In the genomic region with DNA sequence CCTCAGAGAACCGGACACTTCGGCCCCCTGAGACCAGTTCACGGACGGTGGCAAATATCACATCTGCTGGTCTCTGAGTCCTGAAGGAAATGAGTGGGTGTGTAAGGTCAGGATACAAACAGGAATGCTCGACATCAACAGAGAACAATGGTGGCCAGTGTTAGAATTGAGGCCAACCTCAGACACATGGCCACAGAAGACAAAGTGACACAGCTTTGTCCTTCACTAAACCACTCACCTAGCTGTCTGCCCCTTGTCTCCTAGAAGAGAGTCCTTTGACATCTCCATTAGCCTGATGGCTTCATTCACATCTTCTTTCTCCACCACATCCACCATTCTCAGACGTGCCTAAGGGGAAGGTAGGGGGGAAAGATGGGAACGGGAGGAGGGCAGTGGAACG, we compare ENCODE assay signal across 8 cellular contexts. TPM values are rescaled to one million over a fixed set of nuclear protein-coding genes. Genes with fewer than 3 reads are reported as not detected.
DNase-seq lines count a peak whose midpoint lies in the region; ATAC-seq, FAIRE-seq and TF ChIP-seq lines count a peak whose summit lies in the region.
"Had no signal": no experiment of that assay in that cellular context is flagged by ENCODE, and none has a peak within 500 bp of the region (broad histone marks: within the 10 kb centered on the region; RNA-seq: fewer than 3 reads in every experiment).

No MANE protein-coding gene starts in this region.

- WGBS in GM12878 (ENCODE audit: insufficient coverage, insufficient replicate concordance, low lambda C conversion rate, missing lambda C conversion rate), result 71% methylated on average over 8 of the region's 8 CpGs

- H3K4me3 ChIP-seq in GM12878, result no peak overlapping the region

- H3K9me3 Mint-ChIP-seq in natural killer cell treated with Interleukin-12 subunit alpha and Interleukin-12 subunit beta and Interleukin-15 and Interleukin-18, amount 100 ng/mL, for 72 hours, result no peaks in the 10 kb centered on the region
- H3K9me3 Mint-ChIP-seq: activated CD4-positive, alpha-beta T cell treated with anti-CD3 and anti-CD28 coated beads, Interleukin-2, amount 10 ng/mL, durations not matched to agents 7 days and 5 days had no signal

- no peak overlapping the region for H3K27ac ChIP-seq in GM12878 (ENCODE audit: control insufficient read depth, insufficient read depth)

- H3K9me3 ChIP-seq in GM12878 (replicated peaks; ENCODE audit: control insufficient read depth, insufficient read depth, low read length), result no peaks in the 10 kb centered on the region

- FAIRE-seq in GM12878 (lab: Jason Lieb, UNC), result no peak

- DNase-seq in G401 (ENCODE audit: low spot score) (peak; percentile 14), GM12878 (ENCODE audit: low read depth, low spot score) (no peak)
- no peak for DNase-seq in natural killer cell treated with Interleukin-12 subunit alpha and Interleukin-12 subunit beta and Interleukin-15 and Interleukin-18, amount 100 ng/mL, for 72 hours (ENCODE audit: low spot score)
- DNase-seq: activated CD4-positive, alpha-beta T cell treated with anti-CD3 and anti-CD28 coated beads, Interleukin-2, amount 10 ng/mL, durations not matched to agents 7 days and 5 days; effector memory CD4-positive, alpha-beta T cell; hypothalamus had no signal

- H3K4me2 ChIP-seq in GM12878 (ENCODE audit: control insufficient read depth, insufficient read depth), result no peak overlapping the region

- SMC1A ChIA-PET in GM12878 (lab: Charles Lee; ENCODE audit: uncharacterized antibody, unreplicated experiment), result no interaction called here

- no peaks in the 10 kb centered on the region for H3K27me3 Mint-ChIP-seq in natural killer cell treated with Interleukin-12 subunit alpha and Interleukin-12 subunit beta and Interleukin-15 and Interleukin-18, amount 100 ng/mL, for 72 hours
- H3K27me3 Mint-ChIP-seq: activated CD4-positive, alpha-beta T cell treated with anti-CD3 and anti-CD28 coated beads, Interleukin-2, amount 10 ng/mL, durations not matched to agents 7 days and 5 days had no signal

- H3K27me3 ChIP-seq in GM12878 (replicated peaks in 1 of 2; ENCODE audit: control insufficient read depth in 2 of 2, insufficient read depth in 2 of 2, low read length in 1 of 2), result no peaks in the 10 kb centered on the region

- peaks cover 26% of the 10 kb centered on the region for H3K36me3 Mint-ChIP-seq in natural killer cell treated with Interleukin-12 subunit alpha and Interleukin-12 subunit beta and Interleukin-15 and Interleukin-18, amount 100 ng/mL, for 72 hours

- intact Hi-C loops in GM12878 (cut with micrococcal nuclease; ENCODE audit: unreplicated experiment), result no loop called here

- peaks cover 5% of the 10 kb centered on the region for H3K4me1 ChIP-seq in GM12878 (ENCODE audit: control insufficient read depth, insufficient read depth, low read length)

- peaks cover 3% of the 10 kb centered on the region; the same call in 1 of the 2 replicates for H4K20me1 ChIP-seq in GM12878 (ENCODE audit: control insufficient read depth, insufficient read depth)

- RAD21 ChIA-PET in GM12878 (lab: Charles Lee; ENCODE audit: unreplicated experiment), result no interaction called here

- ATAC-seq in GM12878 (no peak), HG02840 (IDR thresholded peaks at IDR 0.05; ENCODE audit: low FRiP score, unreplicated experiment) (no peak)
- no peak for ATAC-seq in natural killer cell treated with Interleukin-12 subunit alpha and Interleukin-12 subunit beta and Interleukin-15 and Interleukin-18, amount 100 ng/mL, for 72 hours
- ATAC-seq: Right ventricle myocardium inferior had no signal

- in situ Hi-C loops in G401 (cut with HindIII; ENCODE audit: low sequenced_read_pairs), result no loop called here
- in situ Hi-C loops in GM12878 (cut with MboI), result no loop called here

- BruUV-seq in GM12878 (replicated peaks; lab: Mats Ljungman, UMichigan), result TSS peak; percentile 50

- no peak for TF ChIP-seq CTCF in GM12878 (IDR thresholded peaks at IDR 0.05 in 2 of 3, conservative IDR thresholded peaks at IDR 0.05 in 1 of 3; ENCODE audit: control insufficient read depth in 2 of 3, extremely low read depth in 1 of 3, insufficient read depth in 1 of 3, low read depth in 3 of 3, low read length in 3 of 3)

- TF ChIP-seq EP300 in GM12878 (IDR thresholded peaks at IDR 0.05; ENCODE audit: borderline replicate concordance in 1 of 2, control insufficient read depth in 1 of 2, low read depth in 2 of 2, low read length in 2 of 2), result no peak

- no peak overlapping the region for H3K4me3 Mint-ChIP-seq in natural killer cell treated with Interleukin-12 subunit alpha and Interleukin-12 subunit beta and Interleukin-15 and Interleukin-18, amount 100 ng/mL, for 72 hours
- H3K4me3 Mint-ChIP-seq: activated CD4-positive, alpha-beta T cell treated with anti-CD3 and anti-CD28 coated beads, Interleukin-2, amount 10 ng/mL, durations not matched to agents 7 days and 5 days had no signal

- peaks cover 41 to 53% of the 10 kb centered on the region in 2 experiments for H3K36me3 ChIP-seq in GM12878 (ENCODE audit: control insufficient read depth in 2 of 2, insufficient read depth in 2 of 2, low read length in 1 of 2)

- H3K79me2 ChIP-seq in GM12878 (ENCODE audit: control insufficient read depth, insufficient read depth, low read length), result peaks cover 10% of the 10 kb centered on the region

- no peak overlapping the region for H3K27ac Mint-ChIP-seq in natural killer cell treated with Interleukin-12 subunit alpha and Interleukin-12 subunit beta and Interleukin-15 and Interleukin-18, amount 100 ng/mL, for 72 hours
- H3K27ac Mint-ChIP-seq: activated CD4-positive, alpha-beta T cell treated with anti-CD3 and anti-CD28 coated beads, Interleukin-2, amount 10 ng/mL, durations not matched to agents 7 days and 5 days had no signal

- H3K9ac ChIP-seq in GM12878 (ENCODE audit: control insufficient read depth, insufficient read depth, low read length), result no peak overlapping the region

- TF ChIP-seq POLR2A in GM12878 (IDR thresholded peaks at IDR 0.05; ENCODE audit: low read depth, low read length), result no peak; the same call in 1 of the 2 replicates

- CTCF ChIA-PET in GM12878 (lab: Yijun Ruan, JAX), result no interaction called here

- TF ChIP-seq RAD21 in GM12878 (IDR thresholded peaks at IDR 0.05; ENCODE audit: insufficient read depth, low read depth, low read length), result no peak

- H3K4me1 Mint-ChIP-seq in natural killer cell treated with Interleukin-12 subunit alpha and Interleukin-12 subunit beta and Interleukin-15 and Interleukin-18, amount 100 ng/mL, for 72 hours (ENCODE audit: low read depth in 2 of 2), result peaks cover 16 to 36% of the 10 kb centered on the region in 2 donors

- no peak overlapping the region for H2AFZ ChIP-seq in GM12878 (ENCODE audit: control insufficient read depth, low read depth, low read length)

- POLR2A ChIA-PET in GM12878 (lab: Charles Lee), result no interaction called here

RNA-seq across cellular contexts. Expression of gene COPS6, which starts 4.3 kb away (rescaled TPM):
- total RNA-seq in G401 (2014; rRNA removed; shearing (Covaris generic)), result 100 and 151 TPM in 2 replicates
- total RNA-seq in GM12878 (2013; cell fraction: nucleolus; rRNA removed), result 26.7 and 29.6 TPM in 2 replicates
- total RNA-seq in GM12878 (2014; rRNA removed) (40.2 and 43.4 TPM in 2 replicates), GM12878 (2014; rRNA removed; fragmentation: Illumina TruSeq; extraction: Trizol) (28.5 and 28.6 TPM in 2 replicates), GM12878 (2021) (75.2 and 79.6 TPM in 2 replicates)
- polyA plus RNA-seq in GM12878 (2011; ENCODE audit: low read depth), result 42.7 TPM
- polyA plus RNA-seq in GM12878 (2011; rRNA removed) (58.5 and 81.8 TPM in 2 replicates), GM12878 (2014; fragmentation: Illumina TruSeq; extraction: Trizol) (81.1 and 84.8 TPM in 2 replicates), GM12878 (2014; fragmentation: Nextera tagmentation; extraction: Ambion mirVana) (100 to 1,000 TPM in 1 of 2 experiments, 10 to 100 TPM in 1; 64.1 to 108 TPM), GM12878 (2014; rRNA removed) (97.3 and 99.4 TPM in 2 replicates), GM12878 (2016; fragmentation: Nextera tagmentation; extraction: Ambion mirVana) (100 to 1,000 TPM; 152 to 182 TPM)
- 84.5 and 92.5 TPM in 2 replicates for polyA plus RNA-seq in GM12878 (2011; cell fraction: cytosol; rRNA removed)
- 49.2 and 63.0 TPM in 2 replicates for polyA plus RNA-seq in GM12878 (2011; cell fraction: nucleus; rRNA removed)
- polyA plus RNA-seq in GM12878 (2012), result 68.5 and 77.8 TPM in 2 replicates
- polyA minus RNA-seq in GM12878 (2011; rRNA and poly(A)+ RNA removed), result 73.9 and 92.2 TPM in 2 replicates
- polyA minus RNA-seq in GM12878 (2011; cell fraction: cytosol; rRNA and poly(A)+ RNA removed), result 27.1 and 30.9 TPM in 2 replicates
- 19.5 and 29.9 TPM in 2 replicates for polyA minus RNA-seq in GM12878 (2011; cell fraction: nucleus; rRNA and poly(A)+ RNA removed)
- total RNA-seq in natural killer cell treated with Interleukin-12 subunit alpha and Interleukin-12 subunit beta and Interleukin-15 and Interleukin-18, amount 100 ng/mL, for 72 hours, result 10 to 100 TPM; 81.8 to 88.8 TPM

RNA-seq across cellular contexts. Expression of gene MCM7, which starts 8.1 kb away (rescaled TPM):
- 356 and 361 TPM in 2 replicates for total RNA-seq in G401 (2014; rRNA removed; shearing (Covaris generic))
- total RNA-seq in GM12878 (2013; cell fraction: nucleolus; rRNA removed), result 110 and 116 TPM in 2 replicates
- total RNA-seq in GM12878 (2014; rRNA removed), result 305 and 354 TPM in 2 replicates
- 165 and 183 TPM in 2 replicates for total RNA-seq in GM12878 (2014; rRNA removed; fragmentation: Illumina TruSeq; extraction: Trizol)
- 292 and 310 TPM in 2 replicates for total RNA-seq in GM12878 (2021)
- polyA plus RNA-seq in GM12878 (2011; ENCODE audit: low read depth), result 92.6 TPM
- 124 and 210 TPM in 2 replicates for polyA plus RNA-seq in GM12878 (2011; rRNA removed)
- 206 and 336 TPM in 2 replicates for polyA plus RNA-seq in GM12878 (2011; cell fraction: cytosol; rRNA removed)
- polyA plus RNA-seq in GM12878 (2011; cell fraction: nucleus; rRNA removed), result 483 and 562 TPM in 2 replicates
- polyA plus RNA-seq in GM12878 (2012), result 130 and 155 TPM in 2 replicates
- polyA plus RNA-seq in GM12878 (2014; fragmentation: Illumina TruSeq; extraction: Trizol), result 136 and 196 TPM in 2 replicates
- 100 to 1,000 TPM; 227 to 234 TPM for polyA plus RNA-seq in GM12878 (2014; fragmentation: Nextera tagmentation; extraction: Ambion mirVana)
- 253 and 264 TPM in 2 replicates for polyA plus RNA-seq in GM12878 (2014; rRNA removed)
- 100 to 1,000 TPM; 349 to 383 TPM for polyA plus RNA-seq in GM12878 (2016; fragmentation: Nextera tagmentation; extraction: Ambion mirVana)
- polyA minus RNA-seq in GM12878 (2011; rRNA and poly(A)+ RNA removed), result 223 and 271 TPM in 2 replicates
- polyA minus RNA-seq in GM12878 (2011; cell fraction: cytosol; rRNA and poly(A)+ RNA removed), result 150 and 189 TPM in 2 replicates
- polyA minus RNA-seq in GM12878 (2011; cell fraction: nucleus; rRNA and poly(A)+ RNA removed), result 166 and 289 TPM in 2 replicates
- 100 to 1,000 TPM; 248 to 526 TPM for total RNA-seq in natural killer cell treated with Interleukin-12 subunit alpha and Interleukin-12 subunit beta and Interleukin-15 and Interleukin-18, amount 100 ng/mL, for 72 hours

RNA-seq across cellular contexts. Expression of gene AP4M1, which starts 8.4 kb away (rescaled TPM):
- total RNA-seq in G401 (2014; rRNA removed; shearing (Covaris generic)), result 19.7 and 34.3 TPM in 2 replicates
- 10.7 and 13.4 TPM in 2 replicates for total RNA-seq in GM12878 (2013; cell fraction: nucleolus; rRNA removed)
- 14.3 and 15.7 TPM in 2 replicates for total RNA-seq in GM12878 (2014; rRNA removed)
- total RNA-seq in GM12878 (2014; rRNA removed; fragmentation: Illumina TruSeq; extraction: Trizol), result 7.1 and 7.6 TPM in 2 replicates
- total RNA-seq in GM12878 (2021), result 12.9 and 13.6 TPM in 2 replicates
- polyA plus RNA-seq in GM12878 (2011; ENCODE audit: low read depth), result 3.6 TPM
- polyA plus RNA-seq in GM12878 (2011; rRNA removed), result 10.7 and 13.9 TPM in 2 replicates
- polyA plus RNA-seq in GM12878 (2011; cell fraction: cytosol; rRNA removed), result 9.6 and 13.1 TPM in 2 replicates
- 24.5 and 26.5 TPM in 2 replicates for polyA plus RNA-seq in GM12878 (2011; cell fraction: nucleus; rRNA removed)
- polyA plus RNA-seq in GM12878 (2012), result 7.6 and 10.3 TPM in 2 replicates
- polyA plus RNA-seq in GM12878 (2014; fragmentation: Illumina TruSeq; extraction: Trizol), result 7.7 and 12.5 TPM in 2 replicates
- polyA plus RNA-seq in GM12878 (2014; fragmentation: Nextera tagmentation; extraction: Ambion mirVana), result 1 to 10 TPM in 1 of 2 experiments, under 1 TPM in 1; 0.77 to 2.1 TPM
- 11.6 and 12.9 TPM in 2 replicates for polyA plus RNA-seq in GM12878 (2014; rRNA removed)
- polyA plus RNA-seq in GM12878 (2016; fragmentation: Nextera tagmentation; extraction: Ambion mirVana), result 10 to 100 TPM; 15.9 to 16.1 TPM
- polyA minus RNA-seq in GM12878 (2011; rRNA and poly(A)+ RNA removed), result 9.7 and 18.2 TPM in 2 replicates
- 3.6 and 6.0 TPM in 2 replicates for polyA minus RNA-seq in GM12878 (2011; cell fraction: cytosol; rRNA and poly(A)+ RNA removed)
- 7.5 and 10.2 TPM in 2 replicates for polyA minus RNA-seq in GM12878 (2011; cell fraction: nucleus; rRNA and poly(A)+ RNA removed)
- total RNA-seq in natural killer cell treated with Interleukin-12 subunit alpha and Interleukin-12 subunit beta and Interleukin-15 and Interleukin-18, amount 100 ng/mL, for 72 hours, result 10 to 100 TPM in 1 of 2 donors, 1 to 10 TPM in 1; 8.9 to 16.9 TPM

RNA-seq across cellular contexts. Expression of gene ZNF3, which starts 11.5 kb away (rescaled TPM):
- 29.9 and 38.7 TPM in 2 replicates for total RNA-seq in G401 (2014; rRNA removed; shearing (Covaris generic))
- total RNA-seq in GM12878 (2013; cell fraction: nucleolus; rRNA removed), result 65.5 and 73.9 TPM in 2 replicates
- total RNA-seq in GM12878 (2014; rRNA removed) (26.2 and 34.9 TPM in 2 replicates), GM12878 (2014; rRNA removed; fragmentation: Illumina TruSeq; extraction: Trizol) (34.9 and 36.0 TPM in 2 replicates), GM12878 (2021) (28.5 and 30.7 TPM in 2 replicates)
- 21.0 TPM for polyA plus RNA-seq in GM12878 (2011; ENCODE audit: low read depth)
- polyA plus RNA-seq in GM12878 (2011; rRNA removed) (31.1 and 32.1 TPM in 2 replicates), GM12878 (2014; fragmentation: Illumina TruSeq; extraction: Trizol) (37.4 and 48.6 TPM in 2 replicates), GM12878 (2014; fragmentation: Nextera tagmentation; extraction: Ambion mirVana) (10 to 100 TPM; 17.2 to 19.0 TPM), GM12878 (2014; rRNA removed) (22.6 and 27.3 TPM in 2 replicates), GM12878 (2016; fragmentation: Nextera tagmentation; extraction: Ambion mirVana) (10 to 100 TPM; 29.0 to 29.7 TPM)
- polyA plus RNA-seq in GM12878 (2011; cell fraction: cytosol; rRNA removed), result 22.5 and 23.4 TPM in 2 replicates
- 48.4 and 55.7 TPM in 2 replicates for polyA plus RNA-seq in GM12878 (2011; cell fraction: nucleus; rRNA removed)
- polyA plus RNA-seq in GM12878 (2012), result 18.6 and 26.6 TPM in 2 replicates
- 39.6 and 39.9 TPM in 2 replicates for polyA minus RNA-seq in GM12878 (2011; rRNA and poly(A)+ RNA removed)
- polyA minus RNA-seq in GM12878 (2011; cell fraction: cytosol; rRNA and poly(A)+ RNA removed), result 9.4 and 12.2 TPM in 2 replicates
- polyA minus RNA-seq in GM12878 (2011; cell fraction: nucleus; rRNA and poly(A)+ RNA removed), result 23.2 and 42.2 TPM in 2 replicates
- 10 to 100 TPM; 19.6 to 33.6 TPM for total RNA-seq in natural killer cell treated with Interleukin-12 subunit alpha and Interleukin-12 subunit beta and Interleukin-15 and Interleukin-18, amount 100 ng/mL, for 72 hours

RNA-seq across cellular contexts. Expression of gene TAF6, which starts 26.1 kb away (rescaled TPM):
- total RNA-seq in G401 (2014; rRNA removed; shearing (Covaris generic)), result 26.6 and 45.6 TPM in 2 replicates
- total RNA-seq in GM12878 (2013; cell fraction: nucleolus; rRNA removed), result 16.9 and 27.3 TPM in 2 replicates
- 16.8 and 18.1 TPM in 2 replicates for total RNA-seq in GM12878 (2014; rRNA removed)
- total RNA-seq in GM12878 (2014; rRNA removed; fragmentation: Illumina TruSeq; extraction: Trizol), result 8.5 and 9.3 TPM in 2 replicates
- total RNA-seq in GM12878 (2021), result 42.1 and 47.1 TPM in 2 replicates
- 10.1 TPM for polyA plus RNA-seq in GM12878 (2011; ENCODE audit: low read depth)
- polyA plus RNA-seq in GM12878 (2011; rRNA removed), result 2.5 and 6.0 TPM in 2 replicates
- 7.1 and 8.6 TPM in 2 replicates for polyA plus RNA-seq in GM12878 (2011; cell fraction: cytosol; rRNA removed)
- 25.5 and 35.5 TPM in 2 replicates for polyA plus RNA-seq in GM12878 (2011; cell fraction: nucleus; rRNA removed)
- polyA plus RNA-seq in GM12878 (2012), result 21.6 and 22.0 TPM in 2 replicates
- 17.5 and 24.9 TPM in 2 replicates for polyA plus RNA-seq in GM12878 (2014; fragmentation: Illumina TruSeq; extraction: Trizol)
- under 1 TPM; 0.27 to 0.29 TPM for polyA plus RNA-seq in GM12878 (2014; fragmentation: Nextera tagmentation; extraction: Ambion mirVana)
- polyA plus RNA-seq in GM12878 (2014; rRNA removed), result 15.8 and 24.5 TPM in 2 replicates
- 10 to 100 TPM; 39.6 to 42.6 TPM for polyA plus RNA-seq in GM12878 (2016; fragmentation: Nextera tagmentation; extraction: Ambion mirVana)
- polyA minus RNA-seq in GM12878 (2011; rRNA and poly(A)+ RNA removed), result 6.2 and 12.2 TPM in 2 replicates
- 7.5 and 7.8 TPM in 2 replicates for polyA minus RNA-seq in GM12878 (2011; cell fraction: cytosol; rRNA and poly(A)+ RNA removed)
- 5.9 and 11.0 TPM in 2 replicates for polyA minus RNA-seq in GM12878 (2011; cell fraction: nucleus; rRNA and poly(A)+ RNA removed)
- total RNA-seq in natural killer cell treated with Interleukin-12 subunit alpha and Interleukin-12 subunit beta and Interleukin-15 and Interleukin-18, amount 100 ng/mL, for 72 hours, result 10 to 100 TPM; 46.3 to 69.1 TPM
